In the genomic region with DNA sequence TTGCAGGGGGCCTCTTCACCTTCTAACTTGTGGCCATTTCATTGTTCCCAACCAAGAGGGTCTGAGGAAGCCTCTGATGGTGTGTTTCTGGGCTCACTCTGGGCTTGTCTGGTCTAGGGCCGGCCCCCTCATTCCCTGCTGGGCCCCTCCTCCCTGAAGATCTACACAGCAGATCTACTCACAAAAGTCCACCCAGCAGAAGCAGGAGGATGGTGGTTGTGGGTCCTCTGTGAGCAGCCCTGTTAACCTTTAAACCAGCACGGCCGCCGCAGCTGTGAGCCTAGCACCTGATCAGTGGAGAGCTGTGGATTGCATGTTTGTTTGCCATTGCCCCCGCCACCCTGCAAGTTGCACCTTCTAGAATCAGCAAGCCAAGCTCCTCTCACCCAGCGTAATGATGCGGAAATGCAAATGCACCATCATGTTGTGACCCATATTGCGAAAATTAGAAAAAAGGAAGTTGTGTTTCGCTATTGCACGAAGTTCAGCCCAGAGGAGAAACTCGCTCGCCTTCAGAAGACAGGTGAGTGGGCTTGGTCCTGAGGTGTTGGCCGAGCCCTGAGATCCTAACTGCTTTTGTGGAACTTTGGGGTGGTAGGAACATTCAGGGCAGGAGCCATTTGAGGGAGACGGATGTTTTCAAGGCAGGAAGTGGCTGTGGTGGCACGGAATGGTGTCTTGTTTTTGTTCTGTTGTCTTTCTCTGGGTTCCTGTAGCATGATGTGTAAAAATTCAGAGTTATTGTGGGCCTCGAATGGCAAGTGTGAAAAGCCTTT, we compare ENCODE assay signal across 8 cellular contexts. TPM values are rescaled to one million over a fixed set of nuclear protein-coding genes. Genes with fewer than 3 reads are reported as not detected.
DNase-seq lines count a peak whose midpoint lies in the region; ATAC-seq and TF ChIP-seq lines count a peak whose summit lies in the region.

No MANE protein-coding gene starts in this region.

- H3K27me3 ChIP-seq in right lobe of liver: no peaks in the 10 kb centered on the region

- TF ChIP-seq CTCF in GM13976 (IDR thresholded peaks at IDR 0.05; ENCODE audit: borderline replicate concordance, control extremely low read depth, extremely low read depth, insufficient read depth, missing control alignments): no peak
- TF ChIP-seq CTCF in right lobe of liver (IDR thresholded peaks at IDR 0.05): no peak
- no peak for TF ChIP-seq CTCF in chondrocyte (IDR thresholded peaks at IDR 0.05)

- H3K4me1 ChIP-seq in right lobe of liver: no peaks in the 10 kb centered on the region

- H3K4me3 Mint-ChIP-seq in activated T-helper 1 cell treated with anti-CD3 and anti-CD28 coated beads, Interleukin-12 subunit alpha, Interleukin-12 subunit beta, Interleukin-2, Interleukin-4 antibody, amounts not matched to agents 30 ng/mL and 10 ng/mL and 1 ng/mL, durations not matched to agents 14 hours and 24 hours and 36 hours: peak overlapping the region; percentile 98
- peak overlapping the region; percentile 96 for H3K4me3 Mint-ChIP-seq in stimulated activated memory B cell treated with anti-CD40 and anti-IgM and Interleukin-4, amounts not matched to agents 10 μg/mL and 1 μg/mL and 100 μg/mL, for 72 hours
- no peak overlapping the region for H3K4me3 Mint-ChIP-seq in chondrocyte (ENCODE audit: unreplicated experiment)

- H3K27me3 Mint-ChIP-seq in activated T-helper 1 cell treated with anti-CD3 and anti-CD28 coated beads, Interleukin-12 subunit alpha, Interleukin-12 subunit beta, Interleukin-2, Interleukin-4 antibody, amounts not matched to agents 30 ng/mL and 10 ng/mL and 1 ng/mL, durations not matched to agents 14 hours and 24 hours and 36 hours (ENCODE audit: insufficient read depth): no peaks in the 10 kb centered on the region
- no peaks in the 10 kb centered on the region for H3K27me3 Mint-ChIP-seq in stimulated activated memory B cell treated with anti-CD40 and anti-IgM and Interleukin-4, amounts not matched to agents 10 μg/mL and 1 μg/mL and 100 μg/mL, for 72 hours
- H3K27me3 Mint-ChIP-seq in chondrocyte (ENCODE audit: low read depth): peaks cover 10% of the 10 kb centered on the region

- peak overlapping the region; percentile 19 to 41 (median 25) for H3K4me3 ChIP-seq in right lobe of liver

- H3K27ac Mint-ChIP-seq in activated T-helper 1 cell treated with anti-CD3 and anti-CD28 coated beads, Interleukin-12 subunit alpha, Interleukin-12 subunit beta, Interleukin-2, Interleukin-4 antibody, amounts not matched to agents 30 ng/mL and 10 ng/mL and 1 ng/mL, durations not matched to agents 14 hours and 24 hours and 36 hours: peak overlapping the region; percentile 97
- H3K27ac Mint-ChIP-seq in stimulated activated memory B cell treated with anti-CD40 and anti-IgM and Interleukin-4, amounts not matched to agents 10 μg/mL and 1 μg/mL and 100 μg/mL, for 72 hours: peak overlapping the region; percentile 96
- no peak overlapping the region for H3K27ac Mint-ChIP-seq in chondrocyte (ENCODE audit: unreplicated experiment)

- ATAC-seq in HG02623 (IDR thresholded peaks at IDR 0.05; ENCODE audit: unreplicated experiment) (peak; percentile 66), right lobe of liver (peak; percentile 47 to 66 (median 56))
- peak; percentile 89 for ATAC-seq in stimulated activated memory B cell treated with anti-CD40 and anti-IgM and Interleukin-4, amounts not matched to agents 10 μg/mL and 1 μg/mL and 100 μg/mL, for 72 hours

- H3K4me1 Mint-ChIP-seq in activated T-helper 1 cell treated with anti-CD3 and anti-CD28 coated beads, Interleukin-12 subunit alpha, Interleukin-12 subunit beta, Interleukin-2, Interleukin-4 antibody, amounts not matched to agents 30 ng/mL and 10 ng/mL and 1 ng/mL, durations not matched to agents 14 hours and 24 hours and 36 hours (ENCODE audit: low read depth): peaks cover 69% of the 10 kb centered on the region
- H3K4me1 Mint-ChIP-seq in stimulated activated memory B cell treated with anti-CD40 and anti-IgM and Interleukin-4, amounts not matched to agents 10 μg/mL and 1 μg/mL and 100 μg/mL, for 72 hours: peaks cover 62% of the 10 kb centered on the region
- no peaks in the 10 kb centered on the region for H3K4me1 Mint-ChIP-seq in chondrocyte (ENCODE audit: low read depth)

- no peaks in the 10 kb centered on the region for H3K9me3 ChIP-seq in right lobe of liver

- TF ChIP-seq POLR2A in right lobe of liver (IDR thresholded peaks at IDR 0.05): no peak

- intact Hi-C loops in activated T-helper 1 cell treated with anti-CD3 and anti-CD28 coated beads, Interleukin-12 subunit alpha, Interleukin-12 subunit beta, Interleukin-2, Interleukin-4 antibody, amounts not matched to agents 30 ng/mL and 10 ng/mL and 1 ng/mL, durations not matched to agents 14 hours and 24 hours and 36 hours (cut with micrococcal nuclease): loop anchor here (1.0 to 5.0 kb wide), 8 partner anchors 8 to 489 kb away; a partner anchor contains a TSS
- intact Hi-C loops in right lobe of liver (cut with DNase I): no loop called here

- H3K9me3 Mint-ChIP-seq in activated T-helper 1 cell treated with anti-CD3 and anti-CD28 coated beads, Interleukin-12 subunit alpha, Interleukin-12 subunit beta, Interleukin-2, Interleukin-4 antibody, amounts not matched to agents 30 ng/mL and 10 ng/mL and 1 ng/mL, durations not matched to agents 14 hours and 24 hours and 36 hours: peaks cover 12% of the 10 kb centered on the region
- no peaks in the 10 kb centered on the region for H3K9me3 Mint-ChIP-seq in stimulated activated memory B cell treated with anti-CD40 and anti-IgM and Interleukin-4, amounts not matched to agents 10 μg/mL and 1 μg/mL and 100 μg/mL, for 72 hours
- peaks cover 9% of the 10 kb centered on the region for H3K9me3 Mint-ChIP-seq in chondrocyte (ENCODE audit: low read depth)

- DNase-seq in GM13976 (ENCODE audit: low spot score) (peak; percentile 74), NOMO-1 treated with DMSO at 0.1 percent for 48 hours (lab: John Stamatoyannopoulos, UW; ENCODE audit: unreplicated experiment) (peak; percentile 88), right lobe of liver (peak; percentile 51 to 73 (median 59)), NCI-H82 treated with DMSO at 0.1 percent for 48 hours (lab: John Stamatoyannopoulos, UW; ENCODE audit: unreplicated experiment) (no peak), chondrocyte (ENCODE audit: low spot score) (no peak)
- peak; percentile 77 for DNase-seq in activated T-helper 1 cell treated with anti-CD3 and anti-CD28 coated beads, Interleukin-12 subunit alpha, Interleukin-12 subunit beta, Interleukin-2, Interleukin-4 antibody, amounts not matched to agents 30 ng/mL and 10 ng/mL and 1 ng/mL, durations not matched to agents 14 hours and 24 hours and 36 hours (ENCODE audit: low spot score)

- H3K36me3 Mint-ChIP-seq in activated T-helper 1 cell treated with anti-CD3 and anti-CD28 coated beads, Interleukin-12 subunit alpha, Interleukin-12 subunit beta, Interleukin-2, Interleukin-4 antibody, amounts not matched to agents 30 ng/mL and 10 ng/mL and 1 ng/mL, durations not matched to agents 14 hours and 24 hours and 36 hours (ENCODE audit: low read depth): peaks cover 21% of the 10 kb centered on the region
- H3K36me3 Mint-ChIP-seq in stimulated activated memory B cell treated with anti-CD40 and anti-IgM and Interleukin-4, amounts not matched to agents 10 μg/mL and 1 μg/mL and 100 μg/mL, for 72 hours: peaks cover 21% of the 10 kb centered on the region
- H3K36me3 Mint-ChIP-seq in chondrocyte (ENCODE audit: low read depth): no peaks in the 10 kb centered on the region

- no peaks in the 10 kb centered on the region for H3K36me3 ChIP-seq in right lobe of liver

- in situ Hi-C loops in GM13976 (cut with MboI; ENCODE audit: low sequenced_read_pairs, unreplicated experiment): no loop called here

- peak overlapping the region; percentile 56 to 73 (median 63) for H3K27ac ChIP-seq in right lobe of liver

- WGBS in right lobe of liver (ENCODE audit: insufficient coverage, low coverage, low lambda C conversion rate, missing lambda C conversion rate): 42% methylated on average over 15 of the region's 16 CpGs

RNA-seq across cellular contexts. Expression of a gene that starts 16.7 kb away (rescaled TPM):
- total RNA-seq in activated T-helper 1 cell treated with anti-CD3 and anti-CD28 coated beads, Interleukin-12 subunit alpha, Interleukin-12 subunit beta, Interleukin-2, Interleukin-4 antibody, amounts not matched to agents 30 ng/mL and 10 ng/mL and 1 ng/mL, durations not matched to agents 14 hours and 24 hours and 36 hours: 43.9 and 44.0 TPM in 2 replicates
- total RNA-seq in right lobe of liver (1 to 10 TPM; 1.7 to 3.1 (median 2.4) TPM), chondrocyte (not detected in 3 replicates)

Comparison
In these comparisons a context has a peak if more than half of its experiments do, and no peak if none do; other contexts are left out.
1. DNase-seq: peak in GM13976 (single experiment), NOMO-1 treated with DMSO at 0.1 percent for 48 hours (single experiment), activated T-helper 1 cell treated with anti-CD3 and anti-CD28 coated beads, Interleukin-12 subunit alpha, Interleukin-12 subunit beta, Interleukin-2, Interleukin-4 antibody, amounts not matched to agents 30 ng/mL and 10 ng/mL and 1 ng/mL, durations not matched to agents 14 hours and 24 hours and 36 hours (single experiment) and right lobe of liver (3 of 3); none in NCI-H82 treated with DMSO at 0.1 percent for 48 hours (single experiment) and chondrocyte (single experiment).
2. RNA of a gene that starts 16.7 kb away (total RNA-seq): 43.9 to 44.0 TPM in activated T-helper 1 cell treated with anti-CD3 and anti-CD28 coated beads, Interleukin-12 subunit alpha, Interleukin-12 subunit beta, Interleukin-2, Interleukin-4 antibody, amounts not matched to agents 30 ng/mL and 10 ng/mL and 1 ng/mL, durations not matched to agents 14 hours and 24 hours and 36 hours; 1.7 to 3.1 TPM in right lobe of liver and not detected in chondrocyte; every median in the first group is over 10 times any median in the second.
3. Peak in every context shown above with its lines, with median percentiles within 50 percentile points of each other: ATAC-seq.